In genomic region chr5:42950466-42951168, GRCh38 we compare ENCODE assay signal across 9 cellular contexts.
DNase-seq lines count a peak whose midpoint lies in the region; ATAC-seq and TF ChIP-seq lines count a peak whose summit lies in the region.
"Had no signal": no experiment of that assay in that cellular context is flagged by ENCODE, and none has a peak within 500 bp of the region (broad histone marks: within the 10 kb centered on the region; RNA-seq: fewer than 3 reads in every experiment).

No MANE protein-coding gene starts in this region.

- peak overlapping the region; percentile 44 for H3K4me3 Mint-ChIP-seq in Calu3 (ENCODE audit: low read depth, unreplicated experiment)
- H3K4me3 Mint-ChIP-seq in activated naive CD4-positive, alpha-beta T cell treated with anti-CD3 and anti-CD28 coated beads, Interleukin-2, amount 50 U/mL, for 24 hours, result peak overlapping the region; percentile 96

- peaks cover 22% of the 10 kb centered on the region for H3K36me3 Mint-ChIP-seq in Calu3 (ENCODE audit: insufficient read depth, unreplicated experiment)
- H3K36me3 Mint-ChIP-seq in activated naive CD4-positive, alpha-beta T cell treated with anti-CD3 and anti-CD28 coated beads, Interleukin-2, amount 50 U/mL, for 24 hours, result no peaks in the 10 kb centered on the region
- H3K36me3 Mint-ChIP-seq: brain had no signal

- H3K79me2 ChIP-seq in SK-N-SH (ENCODE audit: insufficient read depth), result no peaks in the 10 kb centered on the region

- H3K4me3 ChIP-seq in SK-N-SH (ENCODE audit: low read depth in 2 of 2, low read length in 1 of 2) (peak overlapping the region; percentile 37 to 60), heart left ventricle (peak overlapping the region; percentile 8 to 64 (median 57)), skeletal muscle tissue (ENCODE audit: low read length in 3 of 3) (peak overlapping the region; percentile 76 to 77 (median 77))

- peak overlapping the region; percentile 72 for H2AFZ ChIP-seq in SK-N-SH (ENCODE audit: low read depth)

- H3F3A ChIP-seq in SK-N-SH (replicated peaks; ENCODE audit: insufficient read depth), result peaks cover 21% of the 10 kb centered on the region

- no peak for TF ChIP-seq POLR2A in heart left ventricle (IDR thresholded peaks at IDR 0.05)

- ATAC-seq in GM21367 (IDR thresholded peaks at IDR 0.05; ENCODE audit: unreplicated experiment) (peak; percentile 36), heart left ventricle (peak; percentile 69 to 92 (median 90))

- peak overlapping the region; percentile 84 for H3K27ac Mint-ChIP-seq in Calu3 (ENCODE audit: unreplicated experiment)
- H3K27ac Mint-ChIP-seq in activated naive CD4-positive, alpha-beta T cell treated with anti-CD3 and anti-CD28 coated beads, Interleukin-2, amount 50 U/mL, for 24 hours, result peak overlapping the region; percentile 98
- H3K27ac Mint-ChIP-seq: brain had no signal

- no peaks in the 10 kb centered on the region; a peak in 2 of 4 replicates for H3K4me1 ChIP-seq in SK-N-SH (ENCODE audit: control insufficient read depth in 1 of 2, insufficient read depth in 2 of 2, low read depth in 1 of 2, low read length in 1 of 2)
- H3K4me1 ChIP-seq in heart left ventricle, result peaks cover 0 to 43% (median 18%) of the 10 kb centered on the region in 12 donors
- H3K4me1 ChIP-seq in skeletal muscle tissue (ENCODE audit: control insufficient read depth in 3 of 3, insufficient read depth in 3 of 3, low read length in 3 of 3), result peaks cover 23 to 35% (median 25%) of the 10 kb centered on the region in 3 donors

- H3K9me3 ChIP-seq in SK-N-SH (no peaks in the 10 kb centered on the region), heart left ventricle (peaks cover 0 to 29% (median 11%) of the 10 kb centered on the region in 12 donors), skeletal muscle tissue (ENCODE audit: control insufficient read depth in 3 of 3, low read length in 3 of 3) (peaks cover 0 to 7% (median 3%) of the 10 kb centered on the region in 3 donors)

- H3K9ac ChIP-seq in SK-N-SH, result peak overlapping the region; percentile 69; the same call in 1 of the 2 replicates
- H3K9ac ChIP-seq in skeletal muscle tissue (ENCODE audit: low read depth in 1 of 3, low read length in 3 of 3), result peak overlapping the region; percentile 72 to 80 (median 73)

- CTCF ChIA-PET in Calu3 (lab: Charles Lee), result interaction anchor here (0.6 to 0.9 kb wide), 4 partner anchors 11 to 86 kb away, joined by 3 read pairs; no protein-coding TSS in a partner anchor
- CTCF ChIA-PET in SK-N-SH (lab: Yijun Ruan, JAX), result interaction anchor here (0.8 to 1.6 kb wide), 2 partner anchors 45 to 49 kb away, joined by 3 to 4 read pairs; no protein-coding TSS in a partner anchor

- H3K4me1 Mint-ChIP-seq in Calu3 (ENCODE audit: low read depth, unreplicated experiment), result peaks cover under 1% of the 10 kb centered on the region
- peaks cover 28% of the 10 kb centered on the region for H3K4me1 Mint-ChIP-seq in activated naive CD4-positive, alpha-beta T cell treated with anti-CD3 and anti-CD28 coated beads, Interleukin-2, amount 50 U/mL, for 24 hours
- H3K4me1 Mint-ChIP-seq: brain had no signal

- H3K9me3 Mint-ChIP-seq in Calu3 (ENCODE audit: low read depth, unreplicated experiment), result peaks cover 5% of the 10 kb centered on the region
- no peaks in the 10 kb centered on the region for H3K9me3 Mint-ChIP-seq in activated naive CD4-positive, alpha-beta T cell treated with anti-CD3 and anti-CD28 coated beads, Interleukin-2, amount 50 U/mL, for 24 hours

- H4K20me1 ChIP-seq in SK-N-SH (ENCODE audit: insufficient read depth), result no peaks in the 10 kb centered on the region

- BruUV-seq in Calu3 (replicated peaks; lab: Mats Ljungman, UMichigan), result no TSS peak

- no peak for TF ChIP-seq CTCF in Calu3 (IDR thresholded peaks at IDR 0.05; ENCODE audit: unreplicated experiment)
- TF ChIP-seq CTCF in SK-N-SH (IDR thresholded peaks at IDR 0.05), result no peak
- no peak for TF ChIP-seq CTCF in heart left ventricle (IDR thresholded peaks at IDR 0.05)

- intact Hi-C loops in Calu3 (cut with micrococcal nuclease; ENCODE audit: unreplicated experiment) (loop anchor here (2.0 kb wide), 1 partner anchor 34 kb away; no protein-coding TSS in a partner anchor), heart left ventricle (cut with DNase I) (loop anchor here (1.0 to 10.0 kb wide), 8 partner anchors 41 to 94 kb away; partner anchors contain the start of gene ANXA2R (in 5 of the 10))

- WGBS in SK-N-SH (ENCODE audit: low lambda C conversion rate), result 2% methylated on average over 15 of the region's 36 CpGs
- WGBS in heart left ventricle, 4 donors, result 2 to 3% (median 2%) methylated on average over 18 to 36 of the region's 36 CpGs

- H3K9me2 ChIP-seq in SK-N-SH, result no peaks in the 10 kb centered on the region

- peak overlapping the region; percentile 79 for H3K4me2 ChIP-seq in SK-N-SH

- TF ChIP-seq EP300 in SK-N-SH (IDR thresholded peaks at IDR 0.05; ENCODE audit: borderline replicate concordance in 1 of 2, low read depth in 1 of 2, low read length in 1 of 2), result no peak; a peak in 2 of 4 replicates

- H3K27me3 Mint-ChIP-seq in Calu3 (ENCODE audit: unreplicated experiment), result no peaks in the 10 kb centered on the region
- H3K27me3 Mint-ChIP-seq in activated naive CD4-positive, alpha-beta T cell treated with anti-CD3 and anti-CD28 coated beads, Interleukin-2, amount 50 U/mL, for 24 hours, result no peaks in the 10 kb centered on the region

- H3K36me3 ChIP-seq in SK-N-SH (replicated peaks in 1 of 2; ENCODE audit: control insufficient read depth in 1 of 2, insufficient read depth in 2 of 2, low read length in 1 of 2) (no peaks in the 10 kb centered on the region), heart left ventricle (no peaks in the 10 kb centered on the region), skeletal muscle tissue (ENCODE audit: control insufficient read depth in 3 of 3, insufficient read depth in 3 of 3, low read length in 3 of 3) (no peaks in the 10 kb centered on the region)

- POLR2A ChIA-PET in SK-N-SH (lab: Yijun Ruan, JAX), result no interaction called here

- H3K27me3 ChIP-seq in SK-N-SH (ENCODE audit: insufficient read depth) (peaks cover 45% of the 10 kb centered on the region), heart left ventricle (peaks cover 9 to 100% (median 65%) of the 10 kb centered on the region in 9 donors), skeletal muscle tissue (ENCODE audit: control insufficient read depth in 3 of 3, insufficient read depth in 3 of 3, low read length in 3 of 3) (peaks cover 60 to 72% (median 66%) of the 10 kb centered on the region in 3 donors)

- peak overlapping the region; percentile 54 to 93; a peak in 3 of 4 replicates for H3K27ac ChIP-seq in SK-N-SH (ENCODE audit: low read depth in 2 of 2, low read length in 1 of 2)
- peak overlapping the region; percentile 71 to 96 (median 92) for H3K27ac ChIP-seq in heart left ventricle
- peak overlapping the region; percentile 87 for H3K27ac ChIP-seq in skeletal muscle tissue (ENCODE audit: low read depth, low read length)

- no peak for TF ChIP-seq RAD21 in SK-N-SH (IDR thresholded peaks at IDR 0.05; ENCODE audit: low read length)

- DNase-seq in Calu3, result peak; percentile 84
- peak; percentile 98 for DNase-seq in HT-29 (ENCODE audit: low spot score)
- peak; percentile 31 for DNase-seq in SK-N-SH
- peak in 4 of 5 donors; percentile 69 to 79 (median 75) for DNase-seq in heart left ventricle
- DNase-seq in NCI-H1930 (lab: John Stamatoyannopoulos, UW), result no peak

TF ChIP-seq in SK-N-SH, 30 proteins besides CTCF, POLR2A, EP300 and RAD21 (continues in another document):
- TF ChIP-seq CHD2 (IDR thresholded peaks at IDR 0.05; ENCODE audit: low read length, partially characterized antibody) (no peak), NFIC (IDR thresholded peaks at IDR 0.05; ENCODE audit: borderline replicate concordance) (peak; percentile 37; the same call in 1 of the 2 replicates), FOXM1 (IDR thresholded peaks at IDR 0.05; ENCODE audit: low read depth) (no peak), IRF3 (IDR thresholded peaks at IDR 0.05; ENCODE audit: low read depth, low read length) (no peak), MXI1 (IDR thresholded peaks at IDR 0.05; ENCODE audit: low read depth, low read length) (no peak), TAF1 (IDR thresholded peaks at IDR 0.05; ENCODE audit: borderline replicate concordance, low read depth, low read length) (peak; percentile 37; the same call in 1 of the 2 replicates), YY1 (IDR thresholded peaks at IDR 0.05; ENCODE audit: low read depth) (no peak), ZBTB33 (IDR thresholded peaks at IDR 0.05; ENCODE audit: borderline replicate concordance, low read depth) (no peak), FOSL2 (IDR thresholded peaks at IDR 0.05; ENCODE audit: borderline replicate concordance, low read depth) (peak; percentile 99), EZH2phosphoT487 (IDR thresholded peaks at IDR 0.05; ENCODE audit: borderline replicate concordance, low read depth) (no peak), MEF2A (IDR thresholded peaks at IDR 0.05; ENCODE audit: borderline replicate concordance, low read depth) (no peak)

Comparison
In these comparisons a context has a peak if more than half of its experiments do, and no peak if none do; other contexts are left out.
1. DNase-seq: peak in Calu3 (single experiment), HT-29 (single experiment), SK-N-SH (single experiment) and heart left ventricle (4 of 5); none in NCI-H1930 (0 of 2).
2. Peak in every context shown above with its lines, with median percentiles within 50 percentile points of each other: H3K27ac ChIP-seq and H3K4me3 ChIP-seq.